ENCODE assay signal across 14 cellular contexts in the genomic region with DNA sequence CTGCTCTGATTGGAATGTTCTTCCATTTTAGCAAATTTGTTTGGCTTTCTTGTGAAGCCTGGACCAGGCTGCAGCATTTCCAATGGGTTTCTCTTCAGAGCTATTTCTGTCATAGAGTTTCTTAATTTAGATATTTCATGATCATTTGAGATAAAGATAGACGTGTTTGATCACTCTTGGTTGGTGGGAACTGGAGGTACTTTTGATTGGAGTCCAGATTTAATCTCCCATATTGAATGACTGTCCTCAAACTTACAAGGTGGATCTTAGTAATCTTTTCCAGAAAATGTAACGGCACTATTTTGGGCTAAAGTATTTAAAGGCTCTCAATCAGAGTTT.
"Had no signal": no experiment of that assay in that cellular context is flagged by ENCODE, and none has a peak within 500 bp of the region (broad histone marks: within the 10 kb centered on the region; RNA-seq: fewer than 3 reads in every experiment).

No MANE protein-coding gene starts in this region.

- ATAC-seq: mucosa of descending colon; natural killer cell; stimulated activated memory B cell treated with anti-CD40 and anti-IgM and Interleukin-4, amounts not matched to agents 10 μg/mL and 1 μg/mL and 100 μg/mL, for 72 hours had no signal

- H3K36me3 ChIP-seq: left ventricle myocardium inferior, ovary had no signal

- H3K27ac ChIP-seq: left ventricle myocardium inferior, ovary had no signal

- H3K27me3 ChIP-seq: ovary, upper lobe of left lung had no signal

- H3K27me3 Mint-ChIP-seq: activated CD4-positive, alpha-beta T cell treated with anti-CD3 and anti-CD28 coated beads, Interleukin-2, amount 10 ng/mL, durations not matched to agents 7 days and 5 days; stimulated activated memory B cell treated with anti-CD40 and anti-IgM and Interleukin-4, amounts not matched to agents 10 μg/mL and 1 μg/mL and 100 μg/mL, for 72 hours had no signal

- H3K4me3 Mint-ChIP-seq: activated CD4-positive, alpha-beta T cell treated with anti-CD3 and anti-CD28 coated beads, Interleukin-2, amount 10 ng/mL, durations not matched to agents 7 days and 5 days; natural killer cell; stimulated activated memory B cell treated with anti-CD40 and anti-IgM and Interleukin-4, amounts not matched to agents 10 μg/mL and 1 μg/mL and 100 μg/mL, for 72 hours had no signal

- H3K27ac Mint-ChIP-seq: activated CD4-positive, alpha-beta T cell treated with anti-CD3 and anti-CD28 coated beads, Interleukin-2, amount 10 ng/mL, durations not matched to agents 7 days and 5 days; natural killer cell; stimulated activated memory B cell treated with anti-CD40 and anti-IgM and Interleukin-4, amounts not matched to agents 10 μg/mL and 1 μg/mL and 100 μg/mL, for 72 hours had no signal

- H3K9me3 ChIP-seq: left ventricle myocardium inferior, mucosa of descending colon, ovary, upper lobe of left lung had no signal

- H3K4me1 Mint-ChIP-seq: activated CD4-positive, alpha-beta T cell treated with anti-CD3 and anti-CD28 coated beads, Interleukin-2, amount 10 ng/mL, durations not matched to agents 7 days and 5 days; natural killer cell had no signal

- H3K4me3 ChIP-seq: dorsolateral prefrontal cortex, left ventricle myocardium inferior, mucosa of descending colon, ovary, upper lobe of left lung had no signal

- DNase-seq: activated CD4-positive, alpha-beta T cell treated with anti-CD3 and anti-CD28 coated beads, Interleukin-2, amount 10 ng/mL, durations not matched to agents 7 days and 5 days; activated CD4-positive, CD25-positive, alpha-beta regulatory T cell; activated CD8-positive, alpha-beta memory T cell treated with anti-CD3 and anti-CD28 coated beads, Interleukin-2, amount 50 U/mL, for 48 hours; dorsolateral prefrontal cortex; hypothalamus; kidney; left ventricle myocardium inferior; mucosa of descending colon; natural killer cell; ovary; stimulated activated CD4-positive, alpha-beta T cell treated with anti-CD3 and anti-CD28 coated beads, Interleukin-12 subunit alpha, Interleukin-12 subunit beta, amount 100 ng/mL, for 4 hours; stimulated activated CD4-positive, alpha-beta T cell treated with anti-CD3 and anti-CD28 coated beads, Interleukin-2, amount 100 ng/mL, for 48 hours; upper lobe of left lung had no signal
